ENCODE assay signal across 1 cellular context in the genomic region with DNA sequence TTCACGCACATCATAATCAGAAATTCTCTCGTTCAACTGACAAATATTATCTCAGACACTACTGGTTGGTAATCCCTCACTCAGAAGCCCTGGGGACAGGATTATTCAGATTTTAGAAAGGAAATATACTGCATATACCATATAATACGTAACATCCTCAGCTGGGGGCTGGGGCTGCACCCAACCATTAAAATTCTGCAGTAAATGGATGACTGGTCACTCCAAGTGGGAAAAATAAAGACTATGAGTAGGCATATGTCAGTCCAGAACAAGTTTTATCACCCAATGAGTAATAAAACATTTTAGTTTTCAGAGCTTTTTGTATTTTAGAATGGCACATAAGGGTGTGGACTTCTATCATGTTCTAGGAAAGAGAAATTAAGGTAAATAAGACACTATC.
TF ChIP-seq lines count a peak whose summit lies in the region.

No MANE protein-coding gene starts in this region.

TF ChIP-seq in GM12878, 131 proteins besides CTCF, POLR2A, EP300 and RAD21 (continued from another document):
- TF ChIP-seq CEBPB (IDR thresholded peaks at IDR 0.05; ENCODE audit: borderline replicate concordance in 1 of 2, low read depth in 2 of 2, low read length in 2 of 2) (no peak), BACH1 (IDR thresholded peaks at IDR 0.05; ENCODE audit: borderline replicate concordance) (no peak), RELA (IDR thresholded peaks at IDR 0.05; ENCODE audit: borderline replicate concordance, partially characterized antibody) (no peak), IKZF1 (conservative IDR thresholded peaks at IDR 0.05) (no peak), JUND (IDR thresholded peaks at IDR 0.05; ENCODE audit: low read depth, low read length) (no peak), EGR1 (IDR thresholded peaks at IDR 0.05; ENCODE audit: borderline replicate concordance in 1 of 2, low read depth in 2 of 2, low read length in 2 of 2) (no peak), TCF7 (IDR thresholded peaks at IDR 0.05; ENCODE audit: borderline replicate concordance) (no peak), ZBED1 (IDR thresholded peaks at IDR 0.05; ENCODE audit: borderline replicate concordance) (no peak), CBX3 (IDR thresholded peaks at IDR 0.05; ENCODE audit: borderline replicate concordance, low read depth) (no peak), SMAD1 (IDR thresholded peaks at IDR 0.05; ENCODE audit: low read depth, partially characterized antibody) (no peak), SRF (IDR thresholded peaks at IDR 0.05; ENCODE audit: low read depth in 2 of 2, low read length in 2 of 2) (no peak), JUNB (IDR thresholded peaks at IDR 0.05) (no peak), SP1 (IDR thresholded peaks at IDR 0.05; ENCODE audit: low read depth, low read length) (no peak)
- TF ChIP-seq, protein P1, sequence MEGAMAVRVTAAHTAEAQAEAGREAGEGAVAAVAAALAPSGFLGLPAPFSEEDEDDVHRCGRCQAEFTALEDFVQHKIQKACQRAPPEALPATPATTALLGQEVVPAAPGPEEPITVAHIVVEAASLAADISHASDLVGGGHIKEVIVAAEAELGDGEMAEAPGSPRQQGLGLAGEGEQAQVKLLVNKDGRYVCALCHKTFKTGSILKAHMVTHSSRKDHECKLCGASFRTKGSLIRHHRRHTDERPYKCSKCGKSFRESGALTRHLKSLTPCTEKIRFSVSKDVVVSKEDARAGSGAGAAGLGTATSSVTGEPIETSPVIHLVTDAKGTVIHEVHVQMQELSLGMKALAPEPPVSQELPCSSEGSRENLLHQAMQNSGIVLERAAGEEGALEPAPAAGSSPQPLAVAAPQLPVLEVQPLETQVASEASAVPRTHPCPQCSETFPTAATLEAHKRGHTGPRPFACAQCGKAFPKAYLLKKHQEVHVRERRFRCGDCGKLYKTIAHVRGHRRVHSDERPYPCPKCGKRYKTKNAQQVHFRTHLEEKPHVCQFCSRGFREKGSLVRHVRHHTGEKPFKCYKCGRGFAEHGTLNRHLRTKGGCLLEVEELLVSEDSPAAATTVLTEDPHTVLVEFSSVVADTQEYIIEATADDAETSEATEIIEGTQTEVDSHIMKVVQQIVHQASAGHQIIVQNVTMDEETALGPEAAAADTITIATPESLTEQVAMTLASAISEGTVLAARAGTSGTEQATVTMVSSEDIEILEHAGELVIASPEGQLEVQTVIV (IDR thresholded peaks at IDR 0.05; ENCODE audit: borderline replicate concordance, partially characterized antibody) = no peak
- TF ChIP-seq, protein P2, sequence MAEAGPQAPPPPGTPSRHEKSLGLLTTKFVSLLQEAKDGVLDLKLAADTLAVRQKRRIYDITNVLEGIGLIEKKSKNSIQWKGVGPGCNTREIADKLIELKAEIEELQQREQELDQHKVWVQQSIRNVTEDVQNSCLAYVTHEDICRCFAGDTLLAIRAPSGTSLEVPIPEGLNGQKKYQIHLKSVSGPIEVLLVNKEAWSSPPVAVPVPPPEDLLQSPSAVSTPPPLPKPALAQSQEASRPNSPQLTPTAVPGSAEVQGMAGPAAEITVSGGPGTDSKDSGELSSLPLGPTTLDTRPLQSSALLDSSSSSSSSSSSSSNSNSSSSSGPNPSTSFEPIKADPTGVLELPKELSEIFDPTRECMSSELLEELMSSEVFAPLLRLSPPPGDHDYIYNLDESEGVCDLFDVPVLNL (IDR thresholded peaks at IDR 0.05; ENCODE audit: low read depth, low read length) = no peak
